9 cellular contexts compared by ENCODE assay signal in genomic region chr1:227673441-227673840, GRCh38.
"Had no signal": no experiment of that assay in that cellular context is flagged by ENCODE, and none has a peak within 500 bp of the region (broad histone marks: within the 10 kb centered on the region; RNA-seq: fewer than 3 reads in every experiment).

No MANE protein-coding gene starts in this region.

- H3K4me1 ChIP-seq: HAP-1 had no signal

- H2AFZ ChIP-seq: GM23248, GM23338 had no signal

- DNase-seq: GM23248, GOT3, H7, H9, HCEC 1CT, HFFc6 had no signal

- ATAC-seq: GM23338, HCT116 had no signal

- H3K4me2 ChIP-seq: GM23338 had no signal

- H3K27ac ChIP-seq: GM23248 had no signal

- H3K9ac ChIP-seq: GM23248 had no signal

- H3K36me3 ChIP-seq: HAP-1 had no signal

- H3K4me3 ChIP-seq: GM23248, GM23338, HAP-1 had no signal
